In genomic region chr20:59221881-59222238, GRCh38 we compare ENCODE assay signal across 9 cellular contexts. TPM values are rescaled to one million over a fixed set of nuclear protein-coding genes. Genes with fewer than 3 reads are reported as not detected.
DNase-seq lines count a peak whose midpoint lies in the region; ATAC-seq and TF ChIP-seq lines count a peak whose summit lies in the region.
"Had no signal": no experiment of that assay in that cellular context is flagged by ENCODE, and none has a peak within 500 bp of the region (broad histone marks: within the 10 kb centered on the region; RNA-seq: fewer than 3 reads in every experiment).

No MANE protein-coding gene starts in this region.

- H3K27ac Mint-ChIP-seq in chondrocyte (ENCODE audit: unreplicated experiment) = no peak overlapping the region
- peak overlapping the region in 1 of 6 donors; percentile 60 for H3K27ac Mint-ChIP-seq in naive B cell

- peaks cover 13% of the 10 kb centered on the region for H3K4me1 ChIP-seq in A673 (ENCODE audit: insufficient read depth, low read length, poor library complexity, severe bottlenecking)
- peaks cover 12% of the 10 kb centered on the region for H3K4me1 ChIP-seq in HUES6 (ENCODE audit: control insufficient read depth, insufficient read depth, low read length)

- CTCF ChIA-PET in A673 (lab: Charles Lee) = interaction anchor here (0.6 to 1.9 kb wide), 4 partner anchors 14 to 352 kb away, joined by 3 to 15 read pairs (median 7); no protein-coding TSS in a partner anchor

- H3K36me3 Mint-ChIP-seq in chondrocyte (ENCODE audit: low read depth) (no peaks in the 10 kb centered on the region), naive B cell (peaks cover 0 to 12% of the 10 kb centered on the region in 2 donors)

- no peak for TF ChIP-seq CTCF in A673 (conservative IDR thresholded peaks at IDR 0.05; ENCODE audit: low read depth, low read length)
- TF ChIP-seq CTCF in chondrocyte (IDR thresholded peaks at IDR 0.05) = no peak

- peak in 1 of 2 donors; percentile 14 for ATAC-seq in naive B cell (ENCODE audit: low read depth in 2 of 2)
- no peak for ATAC-seq in HG02759 (IDR thresholded peaks at IDR 0.05; ENCODE audit: unreplicated experiment)

- POLR2A ChIA-PET in A673 (lab: Charles Lee; ENCODE audit: low non-redundant PET) = no interaction called here

- no peaks in the 10 kb centered on the region for H3K36me3 ChIP-seq in A673 (ENCODE audit: insufficient read depth, low read length, poor library complexity, severe bottlenecking)
- H3K36me3 ChIP-seq in HUES6 (ENCODE audit: control insufficient read depth, insufficient read depth, low read length) = no peaks in the 10 kb centered on the region

- intact Hi-C loops in A673 (cut with micrococcal nuclease; ENCODE audit: unreplicated experiment) = loop anchor here (1.0 to 10.0 kb wide), 4 partner anchors 134 to 351 kb away; no protein-coding TSS in a partner anchor

- H3K27me3 ChIP-seq in A673 (replicated peaks; ENCODE audit: insufficient read depth, low read depth, low read length, poor library complexity) (peaks cover 78% of the 10 kb centered on the region), HUES6 (ENCODE audit: control insufficient read depth, insufficient read depth, low read length) (peaks cover 47% of the 10 kb centered on the region)

- peaks cover 29% of the 10 kb centered on the region for H3K27me3 Mint-ChIP-seq in chondrocyte (ENCODE audit: low read depth)
- H3K27me3 Mint-ChIP-seq in naive B cell = peaks cover 10 to 23% (median 16%) of the 10 kb centered on the region in 3 donors

- H3K9me3 Mint-ChIP-seq in chondrocyte (ENCODE audit: low read depth) (no peaks in the 10 kb centered on the region), naive B cell (peaks cover 0 to 2% (median 0%) of the 10 kb centered on the region in 7 donors)

- no peak overlapping the region for H3K9ac ChIP-seq in HUES6 (ENCODE audit: low read length)

- no peaks in the 10 kb centered on the region for H3K9me3 ChIP-seq in A673 (ENCODE audit: low read depth, low read length, poor library complexity, severe bottlenecking)
- no peaks in the 10 kb centered on the region for H3K9me3 ChIP-seq in HUES6 (ENCODE audit: control insufficient read depth, insufficient read depth, low read depth, low read length)

- no TSS peak for BruUV-seq in A673 (replicated peaks; lab: Mats Ljungman, UMichigan)

- peaks cover 23% of the 10 kb centered on the region for H3K4me1 Mint-ChIP-seq in chondrocyte (ENCODE audit: low read depth)
- peaks cover 11 to 21% (median 19%) of the 10 kb centered on the region in 3 donors for H3K4me1 Mint-ChIP-seq in naive B cell

- H3K27ac ChIP-seq in A673 (ENCODE audit: low read depth, low read length, poor library complexity, severe bottlenecking) (no peak overlapping the region), HUES6 (ENCODE audit: low read depth, low read length) (no peak overlapping the region)

- no peak for DNase-seq in A673 (ENCODE audit: low spot score)
- no peak for DNase-seq in chondrocyte (ENCODE audit: low spot score)
- no peak for DNase-seq in naive B cell
- DNase-seq in foreskin melanocyte = no peak
- DNase-seq in activated effector memory CD4-positive, alpha-beta T cell treated with Interleukin-2 at 50 U/mL for 16 hours = no peak
- DNase-seq in SIG-M5 treated with dmso at 0.1 percent for 504 hours (lab: John Stamatoyannopoulos, UW; ENCODE audit: unreplicated experiment) = no peak

- H3K4me3 ChIP-seq in A673 (ENCODE audit: low read depth, low read length, poor library complexity, severe bottlenecking) (peak overlapping the region; percentile 47), HUES6 (ENCODE audit: low read depth, low read length) (peak overlapping the region; percentile 73; the same call in 1 of the 2 replicates)

- H3K4me3 Mint-ChIP-seq in chondrocyte (ENCODE audit: unreplicated experiment) = peak overlapping the region; percentile 50
- H3K4me3 Mint-ChIP-seq in naive B cell = peak overlapping the region; percentile 41 to 88 (median 84)

RNA-seq across cellular contexts. Expression of gene ZNF831, which starts 58.2 kb away (rescaled TPM):
- total RNA-seq in A673 (2021) (not detected in 2 replicates), chondrocyte (not detected in 3 replicates)
- polyA plus RNA-seq in naive B cell (ENCODE audit: low read depth in 6 of 6) = 1 to 10 TPM in 4 of 6 donors, under 1 TPM in 2; 0.66 to 2.6 (median 2.3) TPM
- total RNA-seq: M059J had no signal
